11 cellular contexts compared by ENCODE assay signal in the genomic region with DNA sequence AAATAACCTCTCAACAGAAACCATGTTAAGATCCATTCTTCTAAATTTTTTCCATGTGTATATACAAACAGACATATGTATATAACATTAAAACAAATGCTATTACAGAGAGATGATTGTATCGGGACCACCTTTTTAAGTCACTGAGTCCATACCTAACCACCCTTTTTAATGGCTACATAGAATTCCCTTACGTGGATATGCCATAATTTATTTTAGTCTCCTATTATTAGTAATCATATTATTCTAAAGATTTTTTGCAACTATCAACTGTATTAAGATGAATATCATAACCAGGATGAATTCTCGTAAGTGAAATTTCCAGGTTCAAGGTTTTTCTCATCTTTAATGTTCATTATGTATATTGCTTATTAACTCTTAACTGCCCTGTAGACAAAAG.
"Had no signal": no experiment of that assay in that cellular context is flagged by ENCODE, and none has a peak within 500 bp of the region (broad histone marks: within the 10 kb centered on the region; RNA-seq: fewer than 3 reads in every experiment).

No MANE protein-coding gene starts in this region.

- H3K9me3 ChIP-seq: HAP-1 had no signal

- H3K4me3 Mint-ChIP-seq: GM23338, H9, HFFc6 had no signal

- H3K4me1 Mint-ChIP-seq: GM23338 had no signal

- H3K9ac ChIP-seq: GM23248 had no signal

- H3K36me3 ChIP-seq: HAP-1 had no signal

- FAIRE-seq: H1, H54 had no signal

- H3K4me2 ChIP-seq: GM23338 had no signal

- ATAC-seq: GM23338, HCT116 had no signal

- H3K9me3 Mint-ChIP-seq: HFFc6 had no signal

- H2AFZ ChIP-seq: GM23248, GM23338 had no signal

- H3K27ac Mint-ChIP-seq: GM23338, HFFc6 had no signal

- H3K4me3 ChIP-seq: GM23248, GM23338, HAP-1 had no signal

- DNase-seq: GM23248, GOT3, H7, H9, HCEC 1CT, HFFc6 had no signal

- H3K27ac ChIP-seq: GM23248 had no signal

- H3K4me1 ChIP-seq: HAP-1 had no signal
